In the genomic region with DNA sequence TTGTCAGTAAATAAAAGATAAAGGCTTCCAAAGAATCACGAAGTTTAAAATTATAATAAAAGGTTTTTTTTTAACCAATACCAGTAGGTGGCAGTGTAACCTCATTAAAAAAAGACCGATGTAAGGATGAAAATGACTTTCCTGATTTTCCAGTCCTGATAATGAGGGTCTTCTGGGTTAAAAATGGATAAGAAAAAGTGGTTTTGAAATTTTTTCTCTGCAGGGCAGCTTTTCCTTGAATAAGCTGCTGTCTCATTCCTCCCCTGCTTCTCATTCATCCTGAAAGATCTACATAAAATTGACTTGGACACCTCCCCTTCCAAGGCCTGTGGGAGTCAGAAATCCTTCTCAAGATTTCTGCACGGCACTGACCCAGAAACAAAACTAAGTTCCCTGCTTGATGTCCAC, we compare ENCODE assay signal across 8 cellular contexts. TPM values are rescaled to one million over a fixed set of nuclear protein-coding genes. Genes with fewer than 3 reads are reported as not detected.
DNase-seq lines count a peak whose midpoint lies in the region; ATAC-seq and TF ChIP-seq lines count a peak whose summit lies in the region.

No MANE protein-coding gene starts in this region.

- POLR2A ChIA-PET in Panc1 (lab: Charles Lee), result no interaction called here

- H3K4me1 Mint-ChIP-seq in activated T-cell treated with anti-CD3 and anti-CD28 coated beads, Interleukin-2, amount 50 U/mL, for 72 hours (ENCODE audit: low read depth), result no peaks in the 10 kb centered on the region

- in situ Hi-C loops in Panc1 (cut with HindIII; ENCODE audit: low pct_unique_long_range_greater_than_20kb, low sequenced_read_pairs), result no loop called here
- in situ Hi-C loops in gastrocnemius medialis (cut with MboI; ENCODE audit: low sequenced_read_pairs in 4 of 4), result no loop called here

- no peaks in the 10 kb centered on the region for H3K27me3 Mint-ChIP-seq in activated T-cell treated with anti-CD3 and anti-CD28 coated beads, Interleukin-2, amount 50 U/mL, for 72 hours (ENCODE audit: low read depth)

- no TSS peak for BruUV-seq in Panc1 (replicated peaks; lab: Mats Ljungman, UMichigan)

- H3K27ac ChIP-seq in Panc1 (ENCODE audit: low read length) (no peak overlapping the region), gastrocnemius medialis (no peak overlapping the region)

- H3K9me3 ChIP-seq in Panc1 (ENCODE audit: control insufficient read depth, insufficient read depth, low read depth, low read length) (no peaks in the 10 kb centered on the region), gastrocnemius medialis (no peaks in the 10 kb centered on the region)

- no peak for TF ChIP-seq POLR2A in gastrocnemius medialis (IDR thresholded peaks at IDR 0.05)

- H3K4me1 ChIP-seq in Panc1 (ENCODE audit: control insufficient read depth, insufficient read depth, low read length) (peaks cover 4% of the 10 kb centered on the region), gastrocnemius medialis (peaks cover 10 to 13% of the 10 kb centered on the region in 2 donors)

- intact Hi-C loops in Panc1 (cut with micrococcal nuclease; ENCODE audit: unreplicated experiment), result no loop called here
- intact Hi-C loops in gastrocnemius medialis (cut with DNase I; ENCODE audit: low total_unique reads), result no loop called here

- H3K4me3 ChIP-seq in Panc1 (ENCODE audit: low read depth in 2 of 2, low read length in 2 of 2) (no peak overlapping the region), gastrocnemius medialis (no peak overlapping the region)

- H3K9me3 Mint-ChIP-seq in activated T-cell treated with anti-CD3 and anti-CD28 coated beads, Interleukin-2, amount 50 U/mL, for 72 hours, result peaks cover 6 to 7% of the 10 kb centered on the region in 2 donors

- ATAC-seq in Panc1 (no peak), gastrocnemius medialis (no peak), GM18867 (IDR thresholded peaks at IDR 0.05; ENCODE audit: unreplicated experiment) (no peak)
- ATAC-seq in activated T-cell treated with anti-CD3 and anti-CD28 coated beads, Interleukin-2, amount 50 U/mL, for 72 hours (replicated peaks in 1 of 2), result no peak

- H3K36me3 ChIP-seq in Panc1 (ENCODE audit: control insufficient read depth, insufficient read depth, low read length), result no peaks in the 10 kb centered on the region
- no peaks in the 10 kb centered on the region for H3K36me3 ChIP-seq in gastrocnemius medialis

- CTCF ChIA-PET in Panc1 (lab: Charles Lee), result no interaction called here

- DNase-seq in CD1c-positive myeloid dendritic cell (ENCODE audit: extremely low spot score) (peak; percentile 31), HK-2 (ENCODE audit: unreplicated experiment) (peak; percentile 12), Panc1 (ENCODE audit: low read depth, low spot score) (peak; percentile 4), fibroblast of peridontal ligament (ENCODE audit: extremely low read depth) (peak; percentile 73), gastrocnemius medialis (no peak), OCI-M2 (lab: John Stamatoyannopoulos, UW; ENCODE audit: unreplicated experiment) (no peak)
- DNase-seq in activated T-cell treated with anti-CD3 and anti-CD28 coated beads, Interleukin-2, amount 50 U/mL, for 72 hours, result no peak

- TF ChIP-seq CTCF in Panc1 (IDR thresholded peaks at IDR 0.05) (peak; percentile 53), gastrocnemius medialis (IDR thresholded peaks at IDR 0.05 in 4 of 5, conservative IDR thresholded peaks at IDR 0.05 in 1 of 5) (peak; percentile 16 to 66 (median 40))

- peaks cover 4 to 6% of the 10 kb centered on the region in 2 donors for H3K36me3 Mint-ChIP-seq in activated T-cell treated with anti-CD3 and anti-CD28 coated beads, Interleukin-2, amount 50 U/mL, for 72 hours (ENCODE audit: insufficient read depth in 2 of 2)

- H3K4me3 Mint-ChIP-seq in activated T-cell treated with anti-CD3 and anti-CD28 coated beads, Interleukin-2, amount 50 U/mL, for 72 hours, result no peak overlapping the region

- H3K27ac Mint-ChIP-seq in activated T-cell treated with anti-CD3 and anti-CD28 coated beads, Interleukin-2, amount 50 U/mL, for 72 hours, result no peak overlapping the region

- H3K27me3 ChIP-seq in Panc1 (ENCODE audit: control insufficient read depth, insufficient read depth, low read length) (no peaks in the 10 kb centered on the region), gastrocnemius medialis (no peaks in the 10 kb centered on the region)

RNA-seq across cellular contexts. Expression of gene FBXO33, which starts 58.9 kb away (rescaled TPM):
- total RNA-seq in Panc1 (2021; ENCODE audit: unreplicated experiment) (6.6 TPM), gastrocnemius medialis (1 to 10 TPM; 5.3 to 8.0 (median 5.9) TPM)
- polyA plus RNA-seq in Panc1 (2012; ENCODE audit: insufficient read length), result 10.9 TPM
- total RNA-seq in activated T-cell treated with anti-CD3 and anti-CD28 coated beads, Interleukin-2, amount 50 U/mL, for 72 hours, result 10 to 100 TPM; 13.3 to 16.7 TPM

Comparison
In these comparisons a context has a peak if more than half of its experiments do, and no peak if none do; other contexts are left out.
1. DNase-seq: peak in CD1c-positive myeloid dendritic cell (single experiment), HK-2 (single experiment), Panc1 (single experiment) and fibroblast of peridontal ligament (single experiment); none in gastrocnemius medialis (0 of 2), OCI-M2 (single experiment) and activated T-cell treated with anti-CD3 and anti-CD28 coated beads, Interleukin-2, amount 50 U/mL, for 72 hours (0 of 2).